Comparison of ENCODE assay signal across 24 cellular contexts in genomic region chr5:95954716-95955115, GRCh38. TPM values are rescaled to one million over a fixed set of nuclear protein-coding genes. Genes with fewer than 3 reads are reported as not detected.
DNase-seq lines count a peak whose midpoint lies in the region; ATAC-seq and TF ChIP-seq lines count a peak whose summit lies in the region.
"Had no signal": no experiment of that assay in that cellular context is flagged by ENCODE, and none has a peak within 500 bp of the region (broad histone marks: within the 10 kb centered on the region; RNA-seq: fewer than 3 reads in every experiment).

No MANE protein-coding gene starts in this region.

- 92 to 93% methylated on average over 3 of the region's 3 CpGs for WGBS in sigmoid colon, 2 donors

- H3K36me3 ChIP-seq in fibroblast of lung (ENCODE audit: control insufficient read depth, insufficient read depth, low read length): no peaks in the 10 kb centered on the region
- no peaks in the 10 kb centered on the region for H3K36me3 ChIP-seq in thoracic aorta
- H3K36me3 ChIP-seq in sigmoid colon: no peaks in the 10 kb centered on the region
- H3K36me3 ChIP-seq: heart right ventricle, WERI-Rb-1 had no signal

- H3K4me1 Mint-ChIP-seq in HFFc6 (ENCODE audit: low read depth): peaks cover 93% of the 10 kb centered on the region
- peaks cover 79% of the 10 kb centered on the region for H3K4me1 Mint-ChIP-seq in activated T-helper 1 cell treated with anti-CD3 and anti-CD28 coated beads, Interleukin-12 subunit alpha, Interleukin-12 subunit beta, Interleukin-2, Interleukin-4 antibody, amounts not matched to agents 30 ng/mL and 10 ng/mL and 1 ng/mL, durations not matched to agents 14 hours and 24 hours and 36 hours (ENCODE audit: low read depth)

- H3K27me3 ChIP-seq in fibroblast of lung (ENCODE audit: control insufficient read depth, insufficient read depth, low read length) (no peaks in the 10 kb centered on the region), thoracic aorta (replicated peaks; ENCODE audit: insufficient read depth) (no peaks in the 10 kb centered on the region), sigmoid colon (no peaks in the 10 kb centered on the region)
- H3K27me3 ChIP-seq: heart right ventricle, testis had no signal

- peaks cover 85% of the 10 kb centered on the region for H3K36me3 Mint-ChIP-seq in HFFc6 (ENCODE audit: low read depth)
- H3K36me3 Mint-ChIP-seq in activated T-helper 1 cell treated with anti-CD3 and anti-CD28 coated beads, Interleukin-12 subunit alpha, Interleukin-12 subunit beta, Interleukin-2, Interleukin-4 antibody, amounts not matched to agents 30 ng/mL and 10 ng/mL and 1 ng/mL, durations not matched to agents 14 hours and 24 hours and 36 hours (ENCODE audit: low read depth): peaks cover 43% of the 10 kb centered on the region

- ATAC-seq in thoracic aorta (ENCODE audit: insufficient number of reproducible peaks, low FRiP score, low read depth) (no peak), GM21576 (IDR thresholded peaks at IDR 0.05; ENCODE audit: unreplicated experiment) (no peak)
- ATAC-seq: left lobe of liver; naive thymus-derived CD8-positive, alpha-beta T cell; stimulated activated naive B cell treated with anti-CD40 and anti-IgM and Interleukin-4, amounts not matched to agents 10 μg/mL and 1 μg/mL and 100 μg/mL, for 72 hours had no signal

- H3K79me2 ChIP-seq in fibroblast of lung (ENCODE audit: control insufficient read depth, insufficient read depth, low read length): peaks cover 95% of the 10 kb centered on the region

- no peak for TF ChIP-seq POLR2A in sigmoid colon (IDR thresholded peaks at IDR 0.05)

- no peak overlapping the region for H3K27ac ChIP-seq in fibroblast of lung (ENCODE audit: insufficient read depth, low read length)
- H3K27ac ChIP-seq in thoracic aorta: peak overlapping the region in 1 of 2 donors; percentile 1
- H3K27ac ChIP-seq in sigmoid colon: peak overlapping the region in 1 of 4 donors; percentile 56
- H3K27ac ChIP-seq: WERI-Rb-1 had no signal

- peak overlapping the region; percentile 67 for H3K27ac Mint-ChIP-seq in HFFc6
- peak overlapping the region; percentile 10 for H3K27ac Mint-ChIP-seq in activated T-helper 1 cell treated with anti-CD3 and anti-CD28 coated beads, Interleukin-12 subunit alpha, Interleukin-12 subunit beta, Interleukin-2, Interleukin-4 antibody, amounts not matched to agents 30 ng/mL and 10 ng/mL and 1 ng/mL, durations not matched to agents 14 hours and 24 hours and 36 hours
- H3K27ac Mint-ChIP-seq: activated naive CD8-positive, alpha-beta T cell; CD8-positive, alpha-beta memory T cell; stimulated activated naive B cell treated with anti-CD40 and anti-IgM and Interleukin-4, amounts not matched to agents 10 μg/mL and 1 μg/mL and 100 μg/mL, for 72 hours had no signal

- H3K9me3 Mint-ChIP-seq in HFFc6: no peaks in the 10 kb centered on the region
- peaks cover 5% of the 10 kb centered on the region for H3K9me3 Mint-ChIP-seq in activated T-helper 1 cell treated with anti-CD3 and anti-CD28 coated beads, Interleukin-12 subunit alpha, Interleukin-12 subunit beta, Interleukin-2, Interleukin-4 antibody, amounts not matched to agents 30 ng/mL and 10 ng/mL and 1 ng/mL, durations not matched to agents 14 hours and 24 hours and 36 hours
- H3K9me3 Mint-ChIP-seq: CD8-positive, alpha-beta memory T cell; stimulated activated naive B cell treated with anti-CD40 and anti-IgM and Interleukin-4, amounts not matched to agents 10 μg/mL and 1 μg/mL and 100 μg/mL, for 72 hours had no signal

- peak overlapping the region; percentile 33 for H3K4me2 ChIP-seq in fibroblast of lung (ENCODE audit: extremely low read depth, insufficient read depth, low read length)

- H3K4me3 Mint-ChIP-seq in HFFc6: peak overlapping the region; percentile 97
- no peak overlapping the region for H3K4me3 Mint-ChIP-seq in activated T-helper 1 cell treated with anti-CD3 and anti-CD28 coated beads, Interleukin-12 subunit alpha, Interleukin-12 subunit beta, Interleukin-2, Interleukin-4 antibody, amounts not matched to agents 30 ng/mL and 10 ng/mL and 1 ng/mL, durations not matched to agents 14 hours and 24 hours and 36 hours
- H3K4me3 Mint-ChIP-seq: activated naive CD8-positive, alpha-beta T cell; CD8-positive, alpha-beta memory T cell; naive thymus-derived CD8-positive, alpha-beta T cell; stimulated activated naive B cell treated with anti-CD40 and anti-IgM and Interleukin-4, amounts not matched to agents 10 μg/mL and 1 μg/mL and 100 μg/mL, for 72 hours had no signal

- DNase-seq in HFFc6: no peak
- no peak for DNase-seq in activated T-helper 1 cell treated with anti-CD3 and anti-CD28 coated beads, Interleukin-12 subunit alpha, Interleukin-12 subunit beta, Interleukin-2, Interleukin-4 antibody, amounts not matched to agents 30 ng/mL and 10 ng/mL and 1 ng/mL, durations not matched to agents 14 hours and 24 hours and 36 hours (ENCODE audit: low spot score)
- DNase-seq in fibroblast of lung (ENCODE audit: low read depth in 2 of 2): peak in 1 of 2 donors; percentile 30
- no peak for DNase-seq in thoracic aorta (ENCODE audit: low spot score)
- no peak for DNase-seq in AML-193 (lab: John Stamatoyannopoulos, UW)
- no peak for DNase-seq in sigmoid colon
- DNase-seq: CD8-positive, alpha-beta memory T cell; central memory CD4-positive, alpha-beta T cell; foreskin fibroblast; GDM1; heart right ventricle; mesendoderm; naive thymus-derived CD8-positive, alpha-beta T cell; NCI-H1048; NCI-H187; NCI-H2171 treated with DMSO at 0.1 percent for 48 hours; NCI-H526; stimulated activated CD4-positive, alpha-beta T cell treated with anti-CD3 and anti-CD28 coated beads, Interleukin-4, amount 100 ng/mL, for 24 hours; stimulated activated naive B cell treated with anti-CD40 and anti-IgM and Interleukin-4, amounts not matched to agents 10 μg/mL and 1 μg/mL and 100 μg/mL, for 72 hours; testis; WERI-Rb-1 had no signal

- TF ChIP-seq CTCF in HFFc6 (IDR thresholded peaks at IDR 0.05) (no peak), fibroblast of lung (conservative IDR thresholded peaks at IDR 0.05 in 1 of 2, IDR thresholded peaks at IDR 0.05 in 1 of 2; ENCODE audit: low read depth in 1 of 2, low read length in 2 of 2) (no peak), thoracic aorta (IDR thresholded peaks at IDR 0.05) (no peak), sigmoid colon (IDR thresholded peaks at IDR 0.05) (no peak)

- peaks cover 5% of the 10 kb centered on the region for H4K20me1 ChIP-seq in fibroblast of lung (ENCODE audit: control insufficient read depth, extremely low read depth, insufficient read depth, low read length)

- H3K4me3 ChIP-seq in fibroblast of lung (replicated peaks in 1 of 4; ENCODE audit: control extremely low read depth in 1 of 4, insufficient read depth in 1 of 4, low read depth in 3 of 4, low read length in 4 of 4) (peak overlapping the region in 1 of 4 experiments; percentile 96), thoracic aorta (peak overlapping the region; percentile 18), sigmoid colon (no peak overlapping the region)
- H3K4me3 ChIP-seq: heart right ventricle, testis had no signal

- no peak for TF ChIP-seq EP300 in sigmoid colon (IDR thresholded peaks at IDR 0.05)

- H3K27me3 Mint-ChIP-seq in HFFc6 (ENCODE audit: insufficient read depth): no peaks in the 10 kb centered on the region; the same call in 1 of the 2 replicates
- H3K27me3 Mint-ChIP-seq in activated T-helper 1 cell treated with anti-CD3 and anti-CD28 coated beads, Interleukin-12 subunit alpha, Interleukin-12 subunit beta, Interleukin-2, Interleukin-4 antibody, amounts not matched to agents 30 ng/mL and 10 ng/mL and 1 ng/mL, durations not matched to agents 14 hours and 24 hours and 36 hours (ENCODE audit: insufficient read depth): no peaks in the 10 kb centered on the region
- H3K27me3 Mint-ChIP-seq: activated naive CD8-positive, alpha-beta T cell; CD8-positive, alpha-beta memory T cell; stimulated activated naive B cell treated with anti-CD40 and anti-IgM and Interleukin-4, amounts not matched to agents 10 μg/mL and 1 μg/mL and 100 μg/mL, for 72 hours had no signal

- H3K4me1 ChIP-seq in fibroblast of lung (ENCODE audit: control insufficient read depth, extremely low read depth, insufficient read depth, low read length) (peaks cover 3% of the 10 kb centered on the region), thoracic aorta (ENCODE audit: control insufficient read depth in 1 of 2, low read depth in 2 of 2) (peaks cover 45 to 65% of the 10 kb centered on the region in 2 donors), sigmoid colon (peaks cover 0 to 65% (median 42%) of the 10 kb centered on the region in 4 donors)

- no peaks in the 10 kb centered on the region for H3K9me3 ChIP-seq in fibroblast of lung (ENCODE audit: control insufficient read depth, insufficient read depth, low read depth, low read length)
- no peaks in the 10 kb centered on the region for H3K9me3 ChIP-seq in thoracic aorta
- H3K9me3 ChIP-seq in sigmoid colon: no peaks in the 10 kb centered on the region
- H3K9me3 ChIP-seq: heart right ventricle, testis had no signal

- no peak overlapping the region for H3K9ac ChIP-seq in fibroblast of lung (ENCODE audit: insufficient read depth, low read length)

- no peak overlapping the region for H2AFZ ChIP-seq in fibroblast of lung (ENCODE audit: low read length)

- intact Hi-C loops in activated T-helper 1 cell treated with anti-CD3 and anti-CD28 coated beads, Interleukin-12 subunit alpha, Interleukin-12 subunit beta, Interleukin-2, Interleukin-4 antibody, amounts not matched to agents 30 ng/mL and 10 ng/mL and 1 ng/mL, durations not matched to agents 14 hours and 24 hours and 36 hours (cut with micrococcal nuclease): no loop called here
- intact Hi-C loops in sigmoid colon (cut with DNase I): loop anchor here (5.0 kb wide), 1 partner anchor 383 kb away; no protein-coding TSS in a partner anchor

RNA-seq across cellular contexts. Expression of gene ELL2, which starts 6.9 kb away (rescaled TPM):
- total RNA-seq in HFFc6 (2021; fragmentation: NEBNext Ultra II Directional; extraction: Animal tissue kit (Norgen Biotek cat#: 25700)): 100 to 1,000 TPM; 346 to 505 (median 380) TPM
- 93.9 and 97.6 TPM in 2 replicates for total RNA-seq in activated T-helper 1 cell treated with anti-CD3 and anti-CD28 coated beads, Interleukin-12 subunit alpha, Interleukin-12 subunit beta, Interleukin-2, Interleukin-4 antibody, amounts not matched to agents 30 ng/mL and 10 ng/mL and 1 ng/mL, durations not matched to agents 14 hours and 24 hours and 36 hours
- total RNA-seq in fibroblast of lung (64.2 and 121 TPM in 2 replicates), thoracic aorta (100 to 1,000 TPM in 1 of 2 donors, 10 to 100 TPM in 1; 83.9 to 248 TPM), sigmoid colon (10 to 100 TPM; 26.6 to 35.3 (median 29.8) TPM)
- polyA plus RNA-seq in fibroblast of lung (68.5 and 78.7 TPM in 2 replicates), sigmoid colon (10 to 100 TPM in 2 of 3 donors, 1 to 10 TPM in 1; 6.7 to 17.8 (median 10.2) TPM)
- 50.2 and 55.0 TPM in 2 replicates for polyA plus RNA-seq in fibroblast of lung (2012)
- polyA minus RNA-seq in fibroblast of lung (ENCODE audit: low replicate concordance): 14.8 and 15.3 TPM in 2 replicates
